In the genomic region with DNA sequence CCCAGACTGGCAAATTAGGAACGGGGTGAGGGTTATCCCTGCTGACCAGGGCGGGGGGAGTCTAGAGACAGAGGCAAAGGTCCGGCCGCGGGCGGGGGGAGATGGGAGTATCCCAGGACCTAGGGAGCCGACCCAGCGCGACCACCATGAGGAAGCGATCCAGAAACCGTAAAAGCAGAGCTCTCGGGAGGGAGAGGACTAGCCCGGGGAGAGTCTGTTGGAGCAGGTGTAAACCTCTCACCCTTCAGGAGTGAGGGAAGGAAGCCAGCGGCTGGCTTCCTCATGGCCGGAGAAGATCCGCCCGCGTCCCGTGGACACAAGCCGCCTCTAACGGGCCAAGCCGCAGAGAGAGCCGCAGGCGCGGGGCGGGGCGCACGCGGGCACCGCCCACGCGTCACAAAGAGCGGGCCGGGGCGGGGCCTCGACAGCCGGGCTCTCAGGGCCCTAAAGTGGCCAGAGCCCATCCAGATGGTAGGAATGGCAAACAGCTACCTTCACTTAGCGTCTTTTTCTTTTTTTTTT, we compare ENCODE assay signal across 8 cellular contexts. TPM values are rescaled to one million over a fixed set of nuclear protein-coding genes. Genes with fewer than 3 reads are reported as not detected.
DNase-seq lines count a peak whose midpoint lies in the region; ATAC-seq and TF ChIP-seq lines count a peak whose summit lies in the region.

A gene (minus strand): TSS at position 350 of the 522 bp plus-strand sequence. CDS start 66 bp downstream, at position 284.

- peak within 1 kb of the TSS in 3 of 5 experiments; percentile 66 to 81 (median 70) for H3K27ac Mint-ChIP-seq in brain

- H3K4me3 Mint-ChIP-seq in brain = peak within 1 kb of the TSS in 4 of 5 experiments; percentile 62 to 84 (median 80)

- TF ChIP-seq CTCF in brain (conservative IDR thresholded peaks at IDR 0.05) (no peak), retinal pigment epithelial cell (conservative IDR thresholded peaks at IDR 0.05; ENCODE audit: low read depth, low read length) (no peak)

- no peaks in the 10 kb centered on the region for H3K9me3 ChIP-seq in iPS DF 6.9 (ENCODE audit: control insufficient read depth, insufficient read depth, low read length)

- no peak within 1 kb of the TSS for H3K27ac ChIP-seq in iPS DF 6.9 (ENCODE audit: low read length)

- H3K27me3 Mint-ChIP-seq in brain = peaks cover 4% of the 10 kb centered on the region

- no peaks in the 10 kb centered on the region for H3K27me3 ChIP-seq in iPS DF 6.9 (ENCODE audit: control insufficient read depth, insufficient read depth, low read length)

- peaks cover 5% of the 10 kb centered on the region; the same call in 1 of the 2 replicates for H3K36me3 ChIP-seq in iPS DF 6.9 (ENCODE audit: control insufficient read depth, insufficient read depth, low read length)

- H3K36me3 Mint-ChIP-seq in brain = peaks cover 37% of the 10 kb centered on the region

- no CpG with 5 or more reads among the region's 38 CpGs for WGBS in iPS DF 6.9 (ENCODE audit: insufficient coverage, insufficient read length)

- peaks cover 0 to 3% (median 0%) of the 10 kb centered on the region in 5 experiments for H3K9me3 Mint-ChIP-seq in brain

- H3K4me1 Mint-ChIP-seq in brain = peaks cover 16% of the 10 kb centered on the region

- peak within 1 kb of the TSS; percentile 63; the same call in 1 of the 2 replicates for H3K4me3 ChIP-seq in iPS DF 6.9 (ENCODE audit: low read length)
- H3K4me3 ChIP-seq in retinal pigment epithelial cell (ENCODE audit: low read length) = peak within 1 kb of the TSS; percentile 61

- peaks cover 2% of the 10 kb centered on the region for H3K4me1 ChIP-seq in iPS DF 6.9 (ENCODE audit: control insufficient read depth, insufficient read depth, low read length)

- DNase-seq in GM03348 (ENCODE audit: low spot score) (peak; percentile 67), NCI-H146 treated with DMSO at 0.1 percent for 48 hours (lab: John Stamatoyannopoulos, UW; ENCODE audit: unreplicated experiment) (peak; percentile 79), iPS DF 6.9 (ENCODE audit: low read depth, low spot score) (peak; percentile 45), retinal pigment epithelial cell (ENCODE audit: low read depth) (peak; percentile 9), NCI-H510A (lab: John Stamatoyannopoulos, UW) (no peak), NK-92 (lab: John Stamatoyannopoulos, UW; ENCODE audit: unreplicated experiment) (no peak)

- ATAC-seq in GM18520 (IDR thresholded peaks at IDR 0.05; ENCODE audit: unreplicated experiment) = no peak

RNA-seq across cellular contexts. Expression of the gene that starts here (rescaled TPM):
- 1.4 TPM for polyA plus RNA-seq in brain (ENCODE audit: insufficient read depth, low read depth, low replicate concordance)

Comparison
In these comparisons a context has a peak if more than half of its experiments do, and no peak if none do; other contexts are left out.
1. DNase-seq: peak in GM03348 (single experiment), NCI-H146 treated with DMSO at 0.1 percent for 48 hours (single experiment), iPS DF 6.9 (single experiment) and retinal pigment epithelial cell (single experiment); none in NCI-H510A (single experiment) and NK-92 (single experiment).